Comparison of ENCODE assay signal across 1 cellular context in the genomic region with DNA sequence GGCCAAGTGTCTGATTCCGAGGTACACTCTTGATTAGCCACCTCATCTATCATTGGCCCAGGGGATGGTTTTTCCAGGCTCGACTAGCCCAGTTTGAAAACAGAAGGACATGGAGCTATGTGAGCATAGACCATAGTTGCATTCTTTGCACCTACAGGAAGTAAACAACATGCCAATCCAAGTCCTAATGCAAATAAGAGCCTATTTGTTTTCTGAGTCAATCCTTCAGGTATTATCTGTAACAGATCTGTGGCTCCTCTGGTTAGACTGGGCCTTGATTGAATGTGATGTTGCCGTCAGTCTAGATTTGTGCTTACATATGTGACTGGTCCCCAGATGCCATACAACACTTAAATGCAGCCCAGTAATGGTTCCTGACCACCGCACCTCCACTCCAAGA.
TF ChIP-seq lines count a peak whose summit lies in the region.

No MANE protein-coding gene starts in this region.

TF ChIP-seq in HepG2, 621 proteins besides CTCF, POLR2A, EP300 and RAD21 (continued from another document and continues in another):
- TF ChIP-seq, protein P1, sequence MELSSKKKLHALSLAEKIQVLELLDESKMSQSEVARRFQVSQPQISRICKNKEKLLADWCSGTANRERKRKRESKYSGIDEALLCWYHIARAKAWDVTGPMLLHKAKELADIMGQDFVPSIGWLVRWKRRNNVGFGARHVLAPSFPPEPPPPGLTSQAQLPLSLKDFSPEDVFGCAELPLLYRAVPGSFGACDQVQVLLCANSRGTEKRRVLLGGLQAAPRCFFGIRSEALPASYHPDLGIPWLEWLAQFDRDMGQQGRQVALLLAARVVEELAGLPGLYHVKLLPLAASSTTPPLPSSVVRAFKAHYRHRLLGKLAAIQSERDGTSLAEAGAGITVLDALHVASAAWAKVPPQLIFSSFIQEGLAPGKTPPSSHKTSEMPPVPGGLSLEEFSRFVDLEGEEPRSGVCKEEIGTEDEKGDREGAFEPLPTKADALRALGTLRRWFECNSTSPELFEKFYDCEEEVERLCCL (CRISPR knock-in tag; IDR thresholded peaks at IDR 0.05; ENCODE audit: borderline replicate concordance): no peak
- TF ChIP-seq, protein P2, sequence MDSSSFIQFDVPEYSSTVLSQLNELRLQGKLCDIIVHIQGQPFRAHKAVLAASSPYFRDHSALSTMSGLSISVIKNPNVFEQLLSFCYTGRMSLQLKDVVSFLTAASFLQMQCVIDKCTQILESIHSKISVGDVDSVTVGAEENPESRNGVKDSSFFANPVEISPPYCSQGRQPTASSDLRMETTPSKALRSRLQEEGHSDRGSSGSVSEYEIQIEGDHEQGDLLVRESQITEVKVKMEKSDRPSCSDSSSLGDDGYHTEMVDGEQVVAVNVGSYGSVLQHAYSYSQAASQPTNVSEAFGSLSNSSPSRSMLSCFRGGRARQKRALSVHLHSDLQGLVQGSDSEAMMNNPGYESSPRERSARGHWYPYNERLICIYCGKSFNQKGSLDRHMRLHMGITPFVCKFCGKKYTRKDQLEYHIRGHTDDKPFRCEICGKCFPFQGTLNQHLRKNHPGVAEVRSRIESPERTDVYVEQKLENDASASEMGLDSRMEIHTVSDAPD (CRISPR knock-in tag; IDR thresholded peaks at IDR 0.05): 0 out of 2 replicates have a peak, but pooled peaks have one; percentile 56
- TF ChIP-seq, protein P3, sequence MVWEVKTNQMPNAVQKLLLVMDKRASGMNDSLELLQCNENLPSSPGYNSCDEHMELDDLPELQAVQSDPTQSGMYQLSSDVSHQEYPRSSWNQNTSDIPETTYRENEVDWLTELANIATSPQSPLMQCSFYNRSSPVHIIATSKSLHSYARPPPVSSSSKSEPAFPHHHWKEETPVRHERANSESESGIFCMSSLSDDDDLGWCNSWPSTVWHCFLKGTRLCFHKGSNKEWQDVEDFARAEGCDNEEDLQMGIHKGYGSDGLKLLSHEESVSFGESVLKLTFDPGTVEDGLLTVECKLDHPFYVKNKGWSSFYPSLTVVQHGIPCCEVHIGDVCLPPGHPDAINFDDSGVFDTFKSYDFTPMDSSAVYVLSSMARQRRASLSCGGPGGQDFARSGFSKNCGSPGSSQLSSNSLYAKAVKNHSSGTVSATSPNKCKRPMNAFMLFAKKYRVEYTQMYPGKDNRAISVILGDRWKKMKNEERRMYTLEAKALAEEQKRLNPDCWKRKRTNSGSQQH (CRISPR knock-in tag; IDR thresholded peaks at IDR 0.05; ENCODE audit: low read depth): no peak
- TF ChIP-seq NFE2L1 (CRISPR knock-in tag; IDR thresholded peaks at IDR 0.05; ENCODE audit: borderline replicate concordance): no peak
- TF ChIP-seq RCOR2 (CRISPR knock-in tag; IDR thresholded peaks at IDR 0.05): peak; percentile 85
- TF ChIP-seq, protein P4, sequence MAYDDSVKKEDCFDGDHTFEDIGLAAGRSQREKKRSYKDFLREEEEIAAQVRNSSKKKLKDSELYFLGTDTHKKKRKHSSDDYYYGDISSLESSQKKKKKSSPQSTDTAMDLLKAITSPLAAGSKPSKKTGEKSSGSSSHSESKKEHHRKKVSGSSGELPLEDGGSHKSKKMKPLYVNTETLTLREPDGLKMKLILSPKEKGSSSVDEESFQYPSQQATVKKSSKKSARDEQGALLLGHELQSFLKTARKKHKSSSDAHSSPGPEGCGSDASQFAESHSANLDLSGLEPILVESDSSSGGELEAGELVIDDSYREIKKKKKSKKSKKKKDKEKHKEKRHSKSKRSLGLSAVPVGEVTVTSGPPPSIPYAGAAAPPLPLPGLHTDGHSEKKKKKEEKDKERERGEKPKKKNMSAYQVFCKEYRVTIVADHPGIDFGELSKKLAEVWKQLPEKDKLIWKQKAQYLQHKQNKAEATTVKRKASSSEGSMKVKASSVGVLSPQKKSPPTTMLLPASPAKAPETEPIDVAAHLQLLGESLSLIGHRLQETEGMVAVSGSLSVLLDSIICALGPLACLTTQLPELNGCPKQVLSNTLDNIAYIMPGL (CRISPR knock-in tag; IDR thresholded peaks at IDR 0.05; ENCODE audit: borderline replicate concordance in 1 of 2, low read depth in 1 of 2): peak in 1 of 2 experiments; percentile 48; a peak in 1 of 4 replicates
- no peak for TF ChIP-seq PHF8 (CRISPR knock-in tag; IDR thresholded peaks at IDR 0.05)
- TF ChIP-seq ZNF546 (CRISPR knock-in tag; conservative IDR thresholded peaks at IDR 0.05): no peak
- TF ChIP-seq HNRNPUL1 (IDR thresholded peaks at IDR 0.05; ENCODE audit: low read depth, low read length): no peak
- no peak for TF ChIP-seq NAIF1 (CRISPR knock-in tag; IDR thresholded peaks at IDR 0.05; ENCODE audit: borderline replicate concordance)
- TF ChIP-seq ZBTB20 (CRISPR knock-in tag; IDR thresholded peaks at IDR 0.05; ENCODE audit: borderline replicate concordance, low read depth): peak; percentile 84; the same call in 1 of the 2 replicates
- TF ChIP-seq FOSL1 (CRISPR knock-in tag; IDR thresholded peaks at IDR 0.05; ENCODE audit: borderline replicate concordance): peak; percentile 92
- TF ChIP-seq ZKSCAN8 (CRISPR knock-in tag; IDR thresholded peaks at IDR 0.05; ENCODE audit: borderline replicate concordance): peak; percentile 40; the same call in 1 of the 2 replicates
- peak; percentile 96 for TF ChIP-seq ETV5 (CRISPR knock-in tag; IDR thresholded peaks at IDR 0.05; ENCODE audit: borderline replicate concordance)
- TF ChIP-seq, protein P5, sequence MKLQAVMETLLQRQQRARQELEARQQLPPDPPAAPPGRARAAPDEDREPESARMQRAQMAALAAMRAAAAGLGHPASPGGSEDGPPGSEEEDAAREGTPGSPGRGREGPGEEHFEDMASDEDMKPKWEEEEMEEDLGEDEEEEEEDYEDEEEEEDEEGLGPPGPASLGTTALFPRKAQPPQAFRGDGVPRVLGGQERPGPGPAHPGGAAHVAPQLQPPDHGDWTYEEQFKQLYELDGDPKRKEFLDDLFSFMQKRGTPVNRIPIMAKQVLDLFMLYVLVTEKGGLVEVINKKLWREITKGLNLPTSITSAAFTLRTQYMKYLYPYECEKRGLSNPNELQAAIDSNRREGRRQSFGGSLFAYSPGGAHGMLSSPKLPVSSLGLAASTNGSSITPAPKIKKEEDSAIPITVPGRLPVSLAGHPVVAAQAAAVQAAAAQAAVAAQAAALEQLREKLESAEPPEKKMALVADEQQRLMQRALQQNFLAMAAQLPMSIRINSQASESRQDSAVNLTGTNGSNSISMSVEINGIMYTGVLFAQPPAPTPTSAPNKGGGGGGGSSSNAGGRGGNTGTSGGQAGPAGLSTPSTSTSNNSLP (IDR thresholded peaks at IDR 0.05; ENCODE audit: low read depth, low read length): peak; percentile 92
- TF ChIP-seq ZNF367 (CRISPR knock-in tag; IDR thresholded peaks at IDR 0.05; ENCODE audit: borderline replicate concordance): no peak
- TF ChIP-seq TCF7 (IDR thresholded peaks at IDR 0.05; ENCODE audit: low read depth): 0 out of 2 replicates have a peak, but pooled peaks have one; percentile 42
- no peak for TF ChIP-seq ZNF451 (CRISPR knock-in tag; IDR thresholded peaks at IDR 0.05)
- TF ChIP-seq, protein P6, sequence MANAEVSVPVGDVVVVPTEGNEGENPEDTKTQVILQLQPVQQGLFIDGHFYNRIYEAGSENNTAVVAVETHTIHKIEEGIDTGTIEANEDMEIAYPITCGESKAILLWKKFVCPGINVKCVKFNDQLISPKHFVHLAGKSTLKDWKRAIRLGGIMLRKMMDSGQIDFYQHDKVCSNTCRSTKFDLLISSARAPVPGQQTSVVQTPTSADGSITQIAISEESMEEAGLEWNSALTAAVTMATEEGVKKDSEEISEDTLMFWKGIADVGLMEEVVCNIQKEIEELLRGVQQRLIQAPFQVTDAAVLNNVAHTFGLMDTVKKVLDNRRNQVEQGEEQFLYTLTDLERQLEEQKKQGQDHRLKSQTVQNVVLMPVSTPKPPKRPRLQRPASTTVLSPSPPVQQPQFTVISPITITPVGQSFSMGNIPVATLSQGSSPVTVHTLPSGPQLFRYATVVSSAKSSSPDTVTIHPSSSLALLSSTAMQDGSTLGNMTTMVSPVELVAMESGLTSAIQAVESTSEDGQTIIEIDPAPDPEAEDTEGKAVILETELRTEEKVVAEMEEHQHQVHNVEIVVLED (CRISPR knock-in tag; IDR thresholded peaks at IDR 0.05; ENCODE audit: borderline replicate concordance): no peak
- no peak for TF ChIP-seq TOE1 (CRISPR knock-in tag; IDR thresholded peaks at IDR 0.05)
- TF ChIP-seq CBX2 (IDR thresholded peaks at IDR 0.05; ENCODE audit: low read depth, low read length): no peak
- TF ChIP-seq CBX2 (CRISPR knock-in tag; IDR thresholded peaks at IDR 0.05; ENCODE audit: low read depth): no peak
- no peak for TF ChIP-seq RBAK (CRISPR knock-in tag; IDR thresholded peaks at IDR 0.05)
- TF ChIP-seq ZNF12 (CRISPR knock-in tag; IDR thresholded peaks at IDR 0.05): peak; percentile 18; the same call in 1 of the 2 replicates
- no peak for TF ChIP-seq DNMT1 (CRISPR knock-in tag; IDR thresholded peaks at IDR 0.05)
- TF ChIP-seq MIER2 (CRISPR knock-in tag; IDR thresholded peaks at IDR 0.05): 0 out of 2 replicates have a peak, but pooled peaks have one; percentile 59
- no peak for TF ChIP-seq ZNF775 (CRISPR knock-in tag; IDR thresholded peaks at IDR 0.05; ENCODE audit: borderline replicate concordance)
- TF ChIP-seq, protein P7, sequence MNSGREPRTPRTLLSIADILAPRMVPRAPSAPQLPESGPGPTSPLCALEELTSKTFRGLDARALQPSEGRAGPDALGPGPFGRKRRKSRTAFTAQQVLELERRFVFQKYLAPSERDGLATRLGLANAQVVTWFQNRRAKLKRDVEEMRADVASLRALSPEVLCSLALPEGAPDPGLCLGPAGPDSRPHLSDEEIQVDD (CRISPR knock-in tag; IDR thresholded peaks at IDR 0.05; ENCODE audit: borderline replicate concordance): no peak
- TF ChIP-seq ZNF101 (CRISPR knock-in tag; IDR thresholded peaks at IDR 0.05; ENCODE audit: borderline replicate concordance, low read depth): no peak
- TF ChIP-seq NFIB (CRISPR knock-in tag; IDR thresholded peaks at IDR 0.05; ENCODE audit: borderline replicate concordance): no peak
- TF ChIP-seq, protein P8, sequence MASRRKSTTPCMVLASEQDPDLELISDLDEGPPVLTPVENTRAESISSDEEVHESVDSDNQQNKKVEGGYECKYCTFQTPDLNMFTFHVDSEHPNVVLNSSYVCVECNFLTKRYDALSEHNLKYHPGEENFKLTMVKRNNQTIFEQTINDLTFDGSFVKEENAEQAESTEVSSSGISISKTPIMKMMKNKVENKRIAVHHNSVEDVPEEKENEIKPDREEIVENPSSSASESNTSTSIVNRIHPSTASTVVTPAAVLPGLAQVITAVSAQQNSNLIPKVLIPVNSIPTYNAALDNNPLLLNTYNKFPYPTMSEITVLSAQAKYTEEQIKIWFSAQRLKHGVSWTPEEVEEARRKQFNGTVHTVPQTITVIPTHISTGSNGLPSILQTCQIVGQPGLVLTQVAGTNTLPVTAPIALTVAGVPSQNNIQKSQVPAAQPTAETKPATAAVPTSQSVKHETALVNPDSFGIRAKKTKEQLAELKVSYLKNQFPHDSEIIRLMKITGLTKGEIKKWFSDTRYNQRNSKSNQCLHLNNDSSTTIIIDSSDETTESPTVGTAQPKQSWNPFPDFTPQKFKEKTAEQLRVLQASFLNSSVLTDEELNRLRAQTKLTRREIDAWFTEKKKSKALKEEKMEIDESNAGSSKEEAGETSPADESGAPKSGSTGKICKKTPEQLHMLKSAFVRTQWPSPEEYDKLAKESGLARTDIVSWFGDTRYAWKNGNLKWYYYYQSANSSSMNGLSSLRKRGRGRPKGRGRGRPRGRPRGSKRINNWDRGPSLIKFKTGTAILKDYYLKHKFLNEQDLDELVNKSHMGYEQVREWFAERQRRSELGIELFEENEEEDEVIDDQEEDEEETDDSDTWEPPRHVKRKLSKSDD (CRISPR knock-in tag; IDR thresholded peaks at IDR 0.05; ENCODE audit: low read depth): no peak
- TF ChIP-seq ARID2 (CRISPR knock-in tag; IDR thresholded peaks at IDR 0.05; ENCODE audit: borderline replicate concordance): no peak
- no peak for TF ChIP-seq ZNF598 (CRISPR knock-in tag; IDR thresholded peaks at IDR 0.05; ENCODE audit: borderline replicate concordance)
- TF ChIP-seq ZNF589 (CRISPR knock-in tag; conservative IDR thresholded peaks at IDR 0.05): no peak
- TF ChIP-seq, protein P9, sequence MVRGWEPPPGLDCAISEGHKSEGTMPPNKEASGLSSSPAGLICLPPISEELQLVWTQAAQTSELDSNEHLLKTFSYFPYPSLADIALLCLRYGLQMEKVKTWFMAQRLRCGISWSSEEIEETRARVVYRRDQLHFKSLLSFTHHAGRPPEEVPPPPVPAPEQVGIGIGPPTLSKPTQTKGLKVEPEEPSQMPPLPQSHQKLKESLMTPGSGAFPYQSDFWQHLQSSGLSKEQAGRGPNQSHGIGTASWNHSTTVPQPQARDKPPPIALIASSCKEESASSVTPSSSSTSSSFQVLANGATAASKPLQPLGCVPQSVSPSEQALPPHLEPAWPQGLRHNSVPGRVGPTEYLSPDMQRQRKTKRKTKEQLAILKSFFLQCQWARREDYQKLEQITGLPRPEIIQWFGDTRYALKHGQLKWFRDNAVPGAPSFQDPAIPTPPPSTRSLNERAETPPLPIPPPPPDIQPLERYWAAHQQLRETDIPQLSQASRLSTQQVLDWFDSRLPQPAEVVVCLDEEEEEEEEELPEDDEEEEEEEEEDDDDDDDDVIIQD (CRISPR knock-in tag; IDR thresholded peaks at IDR 0.05; ENCODE audit: low read depth): peak; percentile 70; the same call in 1 of the 2 replicates
- peak; percentile 93 for TF ChIP-seq GATAD2A (CRISPR knock-in tag; IDR thresholded peaks at IDR 0.05)
- no peak for TF ChIP-seq ADNP (CRISPR knock-in tag; IDR thresholded peaks at IDR 0.05)
- TF ChIP-seq ZSCAN29 (CRISPR knock-in tag; conservative IDR thresholded peaks at IDR 0.05): no peak
- TF ChIP-seq MZF1 (CRISPR knock-in tag; IDR thresholded peaks at IDR 0.05; ENCODE audit: borderline replicate concordance): no peak
- TF ChIP-seq, protein P10, sequence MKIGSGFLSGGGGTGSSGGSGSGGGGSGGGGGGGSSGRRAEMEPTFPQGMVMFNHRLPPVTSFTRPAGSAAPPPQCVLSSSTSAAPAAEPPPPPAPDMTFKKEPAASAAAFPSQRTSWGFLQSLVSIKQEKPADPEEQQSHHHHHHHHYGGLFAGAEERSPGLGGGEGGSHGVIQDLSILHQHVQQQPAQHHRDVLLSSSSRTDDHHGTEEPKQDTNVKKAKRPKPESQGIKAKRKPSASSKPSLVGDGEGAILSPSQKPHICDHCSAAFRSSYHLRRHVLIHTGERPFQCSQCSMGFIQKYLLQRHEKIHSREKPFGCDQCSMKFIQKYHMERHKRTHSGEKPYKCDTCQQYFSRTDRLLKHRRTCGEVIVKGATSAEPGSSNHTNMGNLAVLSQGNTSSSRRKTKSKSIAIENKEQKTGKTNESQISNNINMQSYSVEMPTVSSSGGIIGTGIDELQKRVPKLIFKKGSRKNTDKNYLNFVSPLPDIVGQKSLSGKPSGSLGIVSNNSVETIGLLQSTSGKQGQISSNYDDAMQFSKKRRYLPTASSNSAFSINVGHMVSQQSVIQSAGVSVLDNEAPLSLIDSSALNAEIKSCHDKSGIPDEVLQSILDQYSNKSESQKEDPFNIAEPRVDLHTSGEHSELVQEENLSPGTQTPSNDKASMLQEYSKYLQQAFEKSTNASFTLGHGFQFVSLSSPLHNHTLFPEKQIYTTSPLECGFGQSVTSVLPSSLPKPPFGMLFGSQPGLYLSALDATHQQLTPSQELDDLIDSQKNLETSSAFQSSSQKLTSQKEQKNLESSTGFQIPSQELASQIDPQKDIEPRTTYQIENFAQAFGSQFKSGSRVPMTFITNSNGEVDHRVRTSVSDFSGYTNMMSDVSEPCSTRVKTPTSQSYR (CRISPR knock-in tag; IDR thresholded peaks at IDR 0.05; ENCODE audit: borderline replicate concordance): peak; percentile 37; the same call in 1 of the 2 replicates
